In the genomic region with DNA sequence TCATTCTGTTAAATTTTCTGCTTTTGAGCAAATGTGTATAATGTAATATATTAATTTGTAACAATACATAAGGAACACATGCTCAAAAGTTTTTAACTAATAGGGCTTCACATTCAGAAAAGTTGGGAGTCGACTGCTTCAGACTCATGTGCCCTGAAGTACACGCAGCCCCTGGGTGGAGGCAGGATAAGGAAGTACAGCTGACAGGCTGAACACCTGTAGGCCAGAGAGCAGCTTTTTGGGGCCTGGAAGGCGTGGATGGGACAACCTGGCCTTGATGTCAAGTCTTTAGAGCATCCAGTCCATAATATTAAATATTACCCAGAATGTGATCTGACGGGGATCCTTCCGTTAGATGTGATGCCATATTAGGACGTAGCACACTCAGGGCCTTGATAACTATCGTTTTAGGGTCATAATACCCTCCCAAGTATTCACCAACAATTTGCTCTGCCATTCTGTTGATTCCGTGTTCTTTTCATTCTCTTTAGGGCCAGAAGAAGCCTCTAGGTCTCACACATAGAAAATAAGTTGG, we compare ENCODE assay signal across 21 cellular contexts.
DNase-seq lines count a peak whose midpoint lies in the region; ATAC-seq, FAIRE-seq and TF ChIP-seq lines count a peak whose summit lies in the region.
"Had no signal": no experiment of that assay in that cellular context is flagged by ENCODE, and none has a peak within 500 bp of the region (broad histone marks: within the 10 kb centered on the region; RNA-seq: fewer than 3 reads in every experiment).

No MANE protein-coding gene starts in this region.

- no peak overlapping the region for H3K4me3 ChIP-seq in A549
- H3K4me3 ChIP-seq in GM23338 = no peak overlapping the region
- H3K4me3 ChIP-seq in Caco-2 (ENCODE audit: low read depth, low read length) = no peak overlapping the region
- H3K4me3 ChIP-seq: BLaER1 treated with 17β-estradiol and CSF1 and Interleukin-3, amounts not matched to agents 10 nM and 100 nM had no signal

- no peaks in the 10 kb centered on the region for H3K9me2 ChIP-seq in GM23338 (ENCODE audit: insufficient read depth)

- H3K36me3 Mint-ChIP-seq in GM23338 (ENCODE audit: low read depth) = peaks cover 18% of the 10 kb centered on the region
- H3K36me3 Mint-ChIP-seq in WTC11 = peaks cover 20% of the 10 kb centered on the region
- no peaks in the 10 kb centered on the region for H3K36me3 Mint-ChIP-seq in osteocyte (ENCODE audit: unreplicated experiment)
- H3K36me3 Mint-ChIP-seq in Caco-2 (ENCODE audit: insufficient read depth, unreplicated experiment) = no peaks in the 10 kb centered on the region
- H3K36me3 Mint-ChIP-seq: CD8-positive, alpha-beta T cell had no signal

- H3F3A ChIP-seq in GM23338 (replicated peaks; ENCODE audit: low read depth) = peaks cover 7% of the 10 kb centered on the region; the same call in 1 of the 2 replicates

- TF ChIP-seq CTCF in A549 (IDR thresholded peaks at IDR 0.05) (no peak), GM23338 (conservative IDR thresholded peaks at IDR 0.05; ENCODE audit: low read depth in 2 of 2) (no peak), WTC11 (IDR thresholded peaks at IDR 0.05) (no peak), osteocyte (IDR thresholded peaks at IDR 0.05) (no peak), Caco-2 (IDR thresholded peaks at IDR 0.05; ENCODE audit: insufficient read depth in 1 of 2, low read depth in 1 of 2, low read length in 1 of 2, severe bottlenecking in 1 of 2, unreplicated experiment in 1 of 2) (no peak)

- H3K27me3 ChIP-seq in GM23338 (ENCODE audit: insufficient read depth) = no peaks in the 10 kb centered on the region
- no peaks in the 10 kb centered on the region for H3K27me3 ChIP-seq in Caco-2 (replicated peaks; ENCODE audit: control insufficient read depth, insufficient read depth, low read length)
- H3K27me3 ChIP-seq: BLaER1 treated with 17β-estradiol and CSF1 and Interleukin-3, amounts not matched to agents 10 nM and 100 nM had no signal

- POLR2A ChIA-PET in A549 (lab: Yijun Ruan, JAX) (no interaction called here), WTC11 (lab: Charles Lee) (interaction anchor here (0.6 kb wide), 1 partner anchor 119 kb away, joined by 3 read pairs; no protein-coding TSS in a partner anchor), Caco-2 (lab: Charles Lee) (no interaction called here)

- intact Hi-C loops in Caco-2 (cut with micrococcal nuclease; ENCODE audit: unreplicated experiment) = no loop called here

- H3K9me3 Mint-ChIP-seq in GM23338 (peaks cover 15% of the 10 kb centered on the region; the same call in 2 of the 3 replicates), WTC11 (peaks cover 12% of the 10 kb centered on the region), osteocyte (ENCODE audit: unreplicated experiment) (no peaks in the 10 kb centered on the region), Caco-2 (ENCODE audit: unreplicated experiment) (no peaks in the 10 kb centered on the region)
- H3K9me3 Mint-ChIP-seq: CD4-positive, alpha-beta T cell had no signal

- DNase-seq in A549 (ENCODE audit: low read depth in 1 of 2, low spot score in 1 of 2) (no peak), GM23338 (ENCODE audit: low spot score) (no peak), WTC11 (ENCODE audit: low spot score) (no peak), osteocyte (ENCODE audit: extremely low spot score, unreplicated experiment) (no peak), Caco-2 (no peak), foreskin melanocyte (no peak), frontal cortex (ENCODE audit: low spot score in 2 of 2) (no peak), DMS 273 (lab: John Stamatoyannopoulos, UW; ENCODE audit: unreplicated experiment) (no peak)
- DNase-seq: 8988T; AML-193; CD4-positive, alpha-beta T cell; CD8-positive, alpha-beta T cell; DMS79 treated with DMSO at 0.1 percent for 48 hours; GF-D8 had no signal

- H3K79me2 ChIP-seq in GM23338 (replicated peaks; ENCODE audit: insufficient read depth) = no peaks in the 10 kb centered on the region

- 93% methylated on average over 8 of the region's 8 CpGs for WGBS in A549 (ENCODE audit: missing lambda C conversion rate)

- no peak for TF ChIP-seq RAD21 in A549 (conservative IDR thresholded peaks at IDR 0.05 in 1 of 2, IDR thresholded peaks at IDR 0.05 in 1 of 2)

- H3K4me2 ChIP-seq in A549 (no peak overlapping the region), GM23338 (no peak overlapping the region)
- H3K4me2 ChIP-seq: BLaER1 treated with 17β-estradiol and CSF1 and Interleukin-3, amounts not matched to agents 10 nM and 100 nM had no signal

- peak overlapping the region; percentile 88 to 92; a peak in 5 of 6 replicates for H3K27ac ChIP-seq in A549
- no peak overlapping the region for H3K27ac ChIP-seq in GM23338 (ENCODE audit: low read depth)
- H3K27ac ChIP-seq: BLaER1 treated with 17β-estradiol and CSF1 and Interleukin-3, amounts not matched to agents 10 nM and 100 nM; C4-2B had no signal

- H3K4me1 ChIP-seq in A549 (peaks cover 47% of the 10 kb centered on the region), GM23338 (ENCODE audit: insufficient read depth) (peaks cover 9% of the 10 kb centered on the region; the same call in 1 of the 2 replicates), Caco-2 (no peaks in the 10 kb centered on the region)
- H3K4me1 ChIP-seq: BLaER1 treated with 17β-estradiol and CSF1 and Interleukin-3, amounts not matched to agents 10 nM and 100 nM had no signal

- TF ChIP-seq POLR2A in A549 (IDR thresholded peaks at IDR 0.05; ENCODE audit: low read length) = no peak

- CTCF ChIA-PET in A549 (lab: Yijun Ruan, JAX) (interaction anchor here (0.5 kb wide), 1 partner anchor 380 kb away, joined by 3 read pairs; no protein-coding TSS in a partner anchor), WTC11 (lab: Charles Lee) (interaction anchor here (0.6 kb wide), 1 partner anchor 380 kb away, joined by 6 read pairs; no protein-coding TSS in a partner anchor), Caco-2 (lab: Charles Lee) (no interaction called here)

- H3K4me1 Mint-ChIP-seq in GM23338 (peaks cover 28% of the 10 kb centered on the region), WTC11 (peaks cover 48% of the 10 kb centered on the region), osteocyte (ENCODE audit: unreplicated experiment) (peaks cover 36% of the 10 kb centered on the region), Caco-2 (ENCODE audit: low read depth, unreplicated experiment) (no peaks in the 10 kb centered on the region)
- H3K4me1 Mint-ChIP-seq: B cell had no signal

- FAIRE-seq in A549 (lab: Jason Lieb, UNC) (no peak), frontal cortex (lab: Jason Lieb, UNC) (no peak)
- FAIRE-seq: A204.1, G401.6, GM12891, GM19239 had no signal

- no peak overlapping the region for H2AFZ ChIP-seq in GM23338

- H3K4me3 Mint-ChIP-seq in GM23338 (no peak overlapping the region), WTC11 (no peak overlapping the region), osteocyte (ENCODE audit: unreplicated experiment) (no peak overlapping the region), Caco-2 (ENCODE audit: unreplicated experiment) (no peak overlapping the region)
- H3K4me3 Mint-ChIP-seq: B cell; CD4-positive, alpha-beta T cell; CD8-positive, alpha-beta T cell had no signal

- TF ChIP-seq EP300 in A549 (IDR thresholded peaks at IDR 0.05) = no peak

- H3K9me3 ChIP-seq in A549 (peaks cover 16% of the 10 kb centered on the region; the same call in 2 of the 3 replicates), Caco-2 (0 out of 2 replicates have a peak, but pooled peaks cover 7% of the 10 kb centered on the region)

- no TSS peak for BruUV-seq in Caco-2 (replicated peaks; lab: Mats Ljungman, UMichigan)

- H3K36me3 ChIP-seq in GM23338 (ENCODE audit: insufficient read depth) (no peaks in the 10 kb centered on the region), Caco-2 (ENCODE audit: control insufficient read depth, insufficient read depth, low read length) (no peaks in the 10 kb centered on the region)
- H3K36me3 ChIP-seq: BLaER1 treated with 17β-estradiol and CSF1 and Interleukin-3, amounts not matched to agents 10 nM and 100 nM had no signal

- ATAC-seq in A549 (no peak), GM23338 (peak; percentile 7; the same call in 2 of the 3 replicates), WTC11 (no peak)
- ATAC-seq: CD8-positive, alpha-beta T cell had no signal

- H3K27me3 Mint-ChIP-seq in GM23338 (ENCODE audit: insufficient read depth, low read depth, poor library complexity) (peaks cover 10% of the 10 kb centered on the region), WTC11 (ENCODE audit: low read depth) (no peaks in the 10 kb centered on the region), osteocyte (ENCODE audit: unreplicated experiment) (no peaks in the 10 kb centered on the region), Caco-2 (ENCODE audit: insufficient read depth, unreplicated experiment) (peaks cover 3% of the 10 kb centered on the region)
- H3K27me3 Mint-ChIP-seq: B cell; CD4-positive, alpha-beta T cell had no signal

- H4K20me1 ChIP-seq in GM23338 (replicated peaks; ENCODE audit: insufficient read depth) = peaks cover 10% of the 10 kb centered on the region; the same call in 1 of the 2 replicates
- H4K20me1 ChIP-seq: BLaER1 treated with 17β-estradiol and CSF1 and Interleukin-3, amounts not matched to agents 10 nM and 100 nM had no signal

- H3K27ac Mint-ChIP-seq in GM23338 (no peak overlapping the region), WTC11 (no peak overlapping the region), osteocyte (ENCODE audit: unreplicated experiment) (peak overlapping the region; percentile 72), Caco-2 (ENCODE audit: unreplicated experiment) (no peak overlapping the region)
- H3K27ac Mint-ChIP-seq: B cell; CD4-positive, alpha-beta T cell; CD8-positive, alpha-beta T cell had no signal

TF ChIP-seq in A549, 52 proteins besides CTCF, POLR2A, EP300 and RAD21 (continues in another document):
- no peak for TF ChIP-seq MAZ (IDR thresholded peaks at IDR 0.05; ENCODE audit: borderline replicate concordance, low read depth, low read length)
- TF ChIP-seq, protein P1, sequence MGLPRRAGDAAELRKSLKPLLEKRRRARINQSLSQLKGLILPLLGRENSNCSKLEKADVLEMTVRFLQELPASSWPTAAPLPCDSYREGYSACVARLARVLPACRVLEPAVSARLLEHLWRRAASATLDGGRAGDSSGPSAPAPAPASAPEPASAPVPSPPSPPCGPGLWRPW (IDR thresholded peaks at IDR 0.05) = no peak
- no peak for TF ChIP-seq ZSCAN20 (CRISPR knock-in tag; IDR thresholded peaks at IDR 0.05)

TF ChIP-seq in GM23338, 12 proteins besides CTCF, POLR2A, EP300 and RAD21:
- TF ChIP-seq POLR2AphosphoS5 (IDR thresholded peaks at IDR 0.05; ENCODE audit: low read depth) = 0 out of 2 replicates have a peak, but pooled peaks have one; percentile 23
- TF ChIP-seq STAT1 (IDR thresholded peaks at IDR 0.05; ENCODE audit: unreplicated experiment) = no peak
- TF ChIP-seq CREB1 (CRISPR knock-in tag; IDR thresholded peaks at IDR 0.05; ENCODE audit: low read depth) = no peak
- TF ChIP-seq JUNB (IDR thresholded peaks at IDR 0.05; ENCODE audit: unreplicated experiment) = no peak
TF ChIP-seq in GM23338: peak in this region for 1.

TF ChIP-seq in WTC11, 78 proteins besides CTCF, POLR2A, EP300 and RAD21 (continues in another document):
- TF ChIP-seq MXD4 (CRISPR knock-in tag; IDR thresholded peaks at IDR 0.05; ENCODE audit: borderline replicate concordance) = no peak
- no peak for TF ChIP-seq SP1 (CRISPR knock-in tag; conservative IDR thresholded peaks at IDR 0.05)
- TF ChIP-seq MAX (CRISPR knock-in tag; IDR thresholded peaks at IDR 0.05) = no peak

Comparison
In these comparisons a context has a peak if more than half of its experiments do, and no peak if none do; other contexts are left out.
1. Of the 8 proteins assayed by ChIP-seq in both WTC11 and A549: peak only in WTC11: JUN; only in A549: none; in both: none; in neither: 7.